Comparison of ENCODE assay signal across 20 cellular contexts in the genomic region with DNA sequence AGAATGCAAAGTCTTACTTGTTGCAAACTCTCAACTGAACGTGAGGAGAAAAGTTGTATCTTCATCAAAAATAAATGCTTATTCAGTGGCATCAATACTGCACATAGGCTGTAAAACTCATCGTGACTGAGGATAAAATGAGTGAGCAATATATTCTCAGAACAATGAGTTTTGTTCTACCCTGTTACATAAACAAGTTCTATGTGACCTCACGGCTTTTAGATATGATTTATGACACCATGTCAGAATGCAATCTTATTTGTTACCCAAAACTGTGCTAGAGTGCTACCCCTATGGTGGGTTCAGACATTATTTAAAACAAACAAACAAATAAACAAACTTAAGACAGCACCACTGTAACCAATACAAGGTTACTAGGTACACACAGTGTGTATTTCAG. TPM values are rescaled to one million over a fixed set of nuclear protein-coding genes. Genes with fewer than 3 reads are reported as not detected.
DNase-seq lines count a peak whose midpoint lies in the region; ATAC-seq and TF ChIP-seq lines count a peak whose summit lies in the region.
"Had no signal": no experiment of that assay in that cellular context is flagged by ENCODE, and none has a peak within 500 bp of the region (broad histone marks: within the 10 kb centered on the region; RNA-seq: fewer than 3 reads in every experiment).

No MANE protein-coding gene starts in this region.

- H3K4me3 ChIP-seq in PC-9 (no peak overlapping the region), skeletal muscle tissue (ENCODE audit: low read length in 3 of 3) (no peak overlapping the region), body of pancreas (no peak overlapping the region)
- no peak overlapping the region for H3K4me3 ChIP-seq in effector memory CD4-positive, alpha-beta T cell (ENCODE audit: insufficient read depth, low read depth, low read length, poor library complexity, severe bottlenecking)
- H3K4me3 ChIP-seq: heart right ventricle, SK-N-MC, tibial artery had no signal

- peaks cover 24% of the 10 kb centered on the region for H3K79me2 ChIP-seq in PC-9 (ENCODE audit: low read depth)

- peaks cover 14% of the 10 kb centered on the region for H3K4me1 ChIP-seq in PC-9 (replicated peaks; ENCODE audit: insufficient read depth)
- H3K4me1 ChIP-seq in effector memory CD4-positive, alpha-beta T cell (ENCODE audit: control insufficient read depth, insufficient read depth, low read length, poor library complexity, severe bottlenecking) = peaks cover 74% of the 10 kb centered on the region
- H3K4me1 ChIP-seq in skeletal muscle tissue (ENCODE audit: control insufficient read depth in 3 of 3, insufficient read depth in 3 of 3, low read length in 3 of 3) = peaks cover 48 to 57% (median 49%) of the 10 kb centered on the region in 3 donors
- peaks cover 70% of the 10 kb centered on the region for H3K4me1 ChIP-seq in body of pancreas

- intact Hi-C loops in PC-9 (cut with micrococcal nuclease; ENCODE audit: unreplicated experiment) = no loop called here
- intact Hi-C loops in body of pancreas (cut with DNase I) = no loop called here

- no peak overlapping the region for H3K4me3 Mint-ChIP-seq in activated CD4-positive, alpha-beta T cell treated with anti-CD3 and anti-CD28 coated beads, Interleukin-2, amount 10 ng/mL, durations not matched to agents 7 days and 5 days

- H3K9ac ChIP-seq in skeletal muscle tissue (ENCODE audit: low read depth in 1 of 3, low read length in 3 of 3) = no peak overlapping the region

- H3K9me3 Mint-ChIP-seq in activated CD4-positive, alpha-beta T cell treated with anti-CD3 and anti-CD28 coated beads, Interleukin-2, amount 10 ng/mL, durations not matched to agents 7 days and 5 days = peaks cover 8% of the 10 kb centered on the region

- POLR2A ChIA-PET in activated CD4-positive, alpha-beta T cell treated with anti-CD3 and anti-CD28 coated beads, Interleukin-2, amount 10 ng/mL, durations not matched to agents 7 days and 5 days (lab: Charles Lee) = interaction anchor here (0.6 kb wide), 1 partner anchor 62 kb away, joined by 3 read pairs; no protein-coding TSS in a partner anchor
- POLR2A ChIA-PET in PC-9 (lab: Charles Lee; ENCODE audit: unreplicated experiment) = no interaction called here

- no TSS peak for BruUV-seq in PC-9 (replicated peaks; lab: Mats Ljungman, UMichigan)

- 48 to 64% methylated on average over 3 of the region's 3 CpGs for WGBS in body of pancreas, 2 donors

- no peaks in the 10 kb centered on the region for H3K27me3 Mint-ChIP-seq in activated CD4-positive, alpha-beta T cell treated with anti-CD3 and anti-CD28 coated beads, Interleukin-2, amount 10 ng/mL, durations not matched to agents 7 days and 5 days

- H3K27ac ChIP-seq in PC-9 (peak overlapping the region; percentile 51), skeletal muscle tissue (ENCODE audit: low read depth, low read length) (peak overlapping the region; percentile 3), body of pancreas (no peak overlapping the region)
- peak overlapping the region; percentile 71 for H3K27ac ChIP-seq in effector memory CD4-positive, alpha-beta T cell (ENCODE audit: insufficient read depth, low read length, poor library complexity, severe bottlenecking)
- H3K27ac ChIP-seq: SK-N-MC, tibial artery had no signal

- no peak for DNase-seq in activated CD4-positive, alpha-beta T cell treated with anti-CD3 and anti-CD28 coated beads, Interleukin-2, amount 10 ng/mL, durations not matched to agents 7 days and 5 days
- DNase-seq in activated CD4-positive, alpha-beta T cell treated with anti-CD3 and anti-CD28 coated beads for 4 hours = no peak
- DNase-seq in PC-9 (no peak), A172 (ENCODE audit: low spot score) (no peak), body of pancreas (no peak)
- no peak for DNase-seq in effector memory CD4-positive, alpha-beta T cell
- DNase-seq: ACHN; amniotic stem cell; heart right ventricle; kidney; midbrain; NCI-H2081 treated with DMSO at 0.1 percent for 48 hours; NCI-H69; nucleus accumbens; stimulated activated CD4-positive, alpha-beta T cell treated with anti-CD3 and anti-CD28 coated beads, Interleukin-4, amount 100 ng/mL, for 24 hours; tibial artery had no signal

- H3K4me1 Mint-ChIP-seq in activated CD4-positive, alpha-beta T cell treated with anti-CD3 and anti-CD28 coated beads, Interleukin-2, amount 10 ng/mL, durations not matched to agents 7 days and 5 days = peaks cover 82% of the 10 kb centered on the region

- H4K20me1 ChIP-seq in PC-9 (ENCODE audit: insufficient read depth) = no peaks in the 10 kb centered on the region

- H2AFZ ChIP-seq in PC-9 = no peak overlapping the region

- H3K4me2 ChIP-seq in PC-9 = 0 out of 2 replicates have a peak overlapping the region, but pooled peaks have one; percentile 40

- no peak for TF ChIP-seq POLR2A in body of pancreas (IDR thresholded peaks at IDR 0.05)

- no peaks in the 10 kb centered on the region for H3K9me3 ChIP-seq in PC-9 (ENCODE audit: insufficient read depth, low read depth)
- H3K9me3 ChIP-seq in effector memory CD4-positive, alpha-beta T cell (ENCODE audit: control insufficient read depth, low read length) = no peaks in the 10 kb centered on the region
- no peaks in the 10 kb centered on the region for H3K9me3 ChIP-seq in skeletal muscle tissue (ENCODE audit: control insufficient read depth in 3 of 3, low read length in 3 of 3)
- no peaks in the 10 kb centered on the region for H3K9me3 ChIP-seq in body of pancreas
- H3K9me3 ChIP-seq: heart right ventricle, tibial artery had no signal

- H3K9me2 ChIP-seq in PC-9 (ENCODE audit: insufficient read depth) = no peaks in the 10 kb centered on the region

- peaks cover 7% of the 10 kb centered on the region; the same call in 1 of the 2 replicates for H3F3A ChIP-seq in PC-9 (ENCODE audit: insufficient read depth, low read depth)

- TF ChIP-seq CTCF in PC-9 (conservative IDR thresholded peaks at IDR 0.05) = no peak
- TF ChIP-seq CTCF in body of pancreas (IDR thresholded peaks at IDR 0.05) = no peak

- H3K27me3 ChIP-seq in PC-9 (ENCODE audit: insufficient read depth, low read depth) (no peaks in the 10 kb centered on the region), skeletal muscle tissue (ENCODE audit: control insufficient read depth in 3 of 3, insufficient read depth in 3 of 3, low read length in 3 of 3) (no peaks in the 10 kb centered on the region), body of pancreas (no peaks in the 10 kb centered on the region)
- no peaks in the 10 kb centered on the region for H3K27me3 ChIP-seq in effector memory CD4-positive, alpha-beta T cell (replicated peaks; ENCODE audit: control insufficient read depth, insufficient read depth, low read length, poor library complexity, severe bottlenecking)
- H3K27me3 ChIP-seq: heart right ventricle, tibial artery had no signal

- CTCF ChIA-PET in activated CD4-positive, alpha-beta T cell treated with anti-CD3 and anti-CD28 coated beads, Interleukin-2, amount 10 ng/mL, durations not matched to agents 7 days and 5 days (lab: Charles Lee) = no interaction called here
- CTCF ChIA-PET in PC-9 (lab: Charles Lee) = no interaction called here

- H3K36me3 ChIP-seq in PC-9 (ENCODE audit: low read depth) (no peaks in the 10 kb centered on the region), skeletal muscle tissue (ENCODE audit: control insufficient read depth in 3 of 3, insufficient read depth in 3 of 3, low read length in 3 of 3) (no peaks in the 10 kb centered on the region), body of pancreas (replicated peaks in 1 of 2; ENCODE audit: insufficient read depth in 1 of 2, low read depth in 2 of 2) (no peaks in the 10 kb centered on the region)
- no peaks in the 10 kb centered on the region for H3K36me3 ChIP-seq in effector memory CD4-positive, alpha-beta T cell (ENCODE audit: control insufficient read depth, insufficient read depth, low read length)
- H3K36me3 ChIP-seq: heart right ventricle, tibial artery had no signal

- peaks cover 44% of the 10 kb centered on the region for H3K36me3 Mint-ChIP-seq in activated CD4-positive, alpha-beta T cell treated with anti-CD3 and anti-CD28 coated beads, Interleukin-2, amount 10 ng/mL, durations not matched to agents 7 days and 5 days (ENCODE audit: low read depth)

- peak overlapping the region; percentile 33 for H3K27ac Mint-ChIP-seq in activated CD4-positive, alpha-beta T cell treated with anti-CD3 and anti-CD28 coated beads, Interleukin-2, amount 10 ng/mL, durations not matched to agents 7 days and 5 days

- no peak for ATAC-seq in body of pancreas
- no peak for ATAC-seq in GM21528 (IDR thresholded peaks at IDR 0.05; ENCODE audit: low FRiP score, unreplicated experiment)
- ATAC-seq: heart right ventricle, sciatic nerve had no signal

RNA-seq across cellular contexts. Expression of a gene that starts 55.4 kb away (rescaled TPM):
- 10 to 100 TPM; 40.3 to 46.5 TPM for total RNA-seq in activated CD4-positive, alpha-beta T cell treated with anti-CD3 and anti-CD28 coated beads, Interleukin-2, amount 10 ng/mL, durations not matched to agents 7 days and 5 days
- total RNA-seq in PC-9 (2021) (9.0 and 10.5 TPM in 2 replicates), skeletal muscle tissue (15.1 TPM), body of pancreas (10 to 100 TPM; 24.1 to 51.1 TPM)
- total RNA-seq in A172 (2014; rRNA removed; shearing (Covaris generic)) = 1.1 and 2.3 TPM in 2 replicates

Comparison
In these comparisons a context has a peak if more than half of its experiments do, and no peak if none do; other contexts are left out.
1. H3K27ac ChIP-seq: peak in PC-9 (single experiment), effector memory CD4-positive, alpha-beta T cell (single experiment) and skeletal muscle tissue (single experiment); none in body of pancreas (0 of 4).